In the genomic region with DNA sequence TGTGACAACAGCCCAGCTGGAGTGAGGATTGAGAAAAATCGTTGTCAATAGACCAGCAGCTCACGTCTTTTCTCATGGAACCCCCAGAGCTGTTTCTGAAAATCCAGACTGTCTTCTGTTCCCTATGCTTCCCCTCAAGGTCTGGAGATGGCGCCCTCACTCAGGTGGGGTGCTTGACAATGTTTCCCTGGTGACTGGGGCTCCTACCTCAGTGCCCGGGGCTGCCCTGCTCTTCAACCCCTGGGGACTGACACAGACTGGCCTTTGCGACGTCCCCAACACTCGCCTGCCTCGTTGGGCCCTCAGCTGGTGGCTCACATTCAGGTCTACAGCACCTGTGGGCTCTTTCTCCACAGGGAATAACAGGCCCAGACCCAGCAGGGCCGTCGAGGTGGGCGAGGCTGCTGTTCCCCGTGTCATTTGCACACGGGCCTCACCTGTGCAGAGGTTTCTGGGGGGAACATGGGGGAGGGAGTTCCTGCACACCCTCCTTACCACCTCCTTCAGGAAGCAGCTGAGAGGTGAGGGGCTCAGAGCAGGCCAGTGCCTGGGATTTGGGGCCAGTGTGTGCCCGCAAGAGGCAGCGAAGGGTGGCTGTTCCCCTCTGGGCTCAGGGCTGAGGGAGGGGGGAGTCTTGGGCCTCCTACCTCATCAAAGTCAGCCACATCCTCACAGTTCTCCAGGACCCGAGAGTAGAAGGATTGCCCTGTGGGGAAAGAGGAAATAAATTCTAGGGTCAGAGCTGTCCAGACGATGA, we compare ENCODE assay signal across 21 cellular contexts. TPM values are rescaled to one million over a fixed set of nuclear protein-coding genes. Genes with fewer than 3 reads are reported as not detected.
DNase-seq lines count a peak whose midpoint lies in the region; ATAC-seq, FAIRE-seq and TF ChIP-seq lines count a peak whose summit lies in the region.
"Had no signal": no experiment of that assay in that cellular context is flagged by ENCODE, and none has a peak within 500 bp of the region (broad histone marks: within the 10 kb centered on the region; RNA-seq: fewer than 3 reads in every experiment).

No MANE protein-coding gene starts in this region.

- H3K27me3 ChIP-seq in K562 (ENCODE audit: control insufficient read depth in 2 of 2, insufficient read depth in 2 of 2, low read length in 2 of 2) (peaks cover 17 to 64% of the 10 kb centered on the region in 2 experiments), testis (no peaks in the 10 kb centered on the region)
- H3K27me3 ChIP-seq: SJCRH30 had no signal

- H2AFZ ChIP-seq in K562 (ENCODE audit: low read depth, low read length), result no peak overlapping the region
- H2AFZ ChIP-seq: PC-9 had no signal

- H3K36me3 ChIP-seq in K562 (ENCODE audit: control insufficient read depth, insufficient read depth, low read length), result no peaks in the 10 kb centered on the region
- H3K36me3 ChIP-seq in testis (ENCODE audit: low read depth, missing control alignments), result no peaks in the 10 kb centered on the region
- H3K36me3 ChIP-seq: SJCRH30 had no signal

- POLR2A ChIA-PET in K562 (lab: Yijun Ruan, JAX), result interaction anchor here (1.0 kb wide), 1 partner anchor 12 kb away, joined by 3 read pairs; no protein-coding TSS in a partner anchor

- peak overlapping the region in 1 of 2 experiments; percentile 31; a peak in 1 of 4 replicates for H3K9ac ChIP-seq in K562 (ENCODE audit: insufficient read depth in 1 of 2, low read depth in 2 of 2, low read length in 2 of 2)
- H3K9ac ChIP-seq: KMS-11 had no signal

- H4K20me1 ChIP-seq in K562 (replicated peaks; ENCODE audit: control insufficient read depth, insufficient read depth, low read length), result peaks cover 3% of the 10 kb centered on the region; the same call in 1 of the 2 replicates

- H3K27ac ChIP-seq in K562 (ENCODE audit: extremely low read depth, low read depth, low read length) (no peak overlapping the region), testis (no peak overlapping the region)
- H3K27ac ChIP-seq: C4-2B, KMS-11, PC-9, RWPE1, SJCRH30 had no signal

- no peaks in the 10 kb centered on the region for H3K79me2 ChIP-seq in K562 (ENCODE audit: control insufficient read depth, insufficient read depth, low read length)

- H3K4me1 ChIP-seq in K562 (replicated peaks in 1 of 2; ENCODE audit: control insufficient read depth in 2 of 2, insufficient read depth in 2 of 2, low read length in 2 of 2), result peaks cover 5% of the 10 kb centered on the region in 2 experiments; a peak in 3 of 5 replicates
- no peaks in the 10 kb centered on the region for H3K4me1 ChIP-seq in testis

- intact Hi-C loops in cardiac septum (cut with DNase I), result no loop called here
- intact Hi-C loops in left cardiac atrium (cut with DNase I), result no loop called here
- intact Hi-C loops in K562 (cut with micrococcal nuclease), result no loop called here
- intact Hi-C loops in posterior vena cava (cut with DNase I), result no loop called here
- intact Hi-C loops in testis (cut with DNase I; ENCODE audit: low total_unique reads), result no loop called here

- H3K9me3 ChIP-seq in K562 (replicated peaks; ENCODE audit: control insufficient read depth, insufficient read depth, low read depth, low read length) (no peaks in the 10 kb centered on the region), testis (no peaks in the 10 kb centered on the region)
- H3K9me3 ChIP-seq: SJCRH30 had no signal

- FAIRE-seq in K562 (lab: Jason Lieb, UNC), result no peak
- FAIRE-seq: GM12892, GM18507, H54 had no signal

- 9% methylated on average over 16 of the region's 17 CpGs for WGBS in K562 (ENCODE audit: insufficient coverage, low coverage, missing lambda C conversion rate)
- 88 to 95% methylated on average over 10 to 17 of the region's 17 CpGs for WGBS in testis, 2 donors

- CTCF ChIA-PET in K562 (lab: Yijun Ruan, JAX; ENCODE audit: low intra/inter-chr PET ratio), result no interaction called here

- 0 out of 6 replicates have a peak, but pooled peaks of 2 of the 3 experiments have one; percentile 13 to 19 for TF ChIP-seq CTCF in K562 (IDR thresholded peaks at IDR 0.05 in 2 of 3, conservative IDR thresholded peaks at IDR 0.05 in 1 of 3; ENCODE audit: insufficient read depth in 2 of 3, low read depth in 1 of 3, low read length in 3 of 3)
- TF ChIP-seq CTCF in testis (IDR thresholded peaks at IDR 0.05), result no peak

- in situ Hi-C loops in K562 (cut with MboI), result no loop called here

- no peak for TF ChIP-seq RAD21 in K562 (CRISPR knock-in tag; conservative IDR thresholded peaks at IDR 0.05 in 1 of 2, IDR thresholded peaks at IDR 0.05 in 1 of 2)

- TF ChIP-seq POLR2A in K562 (conservative IDR thresholded peaks at IDR 0.05) (no peak), testis (IDR thresholded peaks at IDR 0.05) (no peak)

- DNase-seq in cardiac septum (ENCODE audit: low spot score), result peak; percentile 50
- DNase-seq in left cardiac atrium, result no peak
- no peak for DNase-seq in K562 (ENCODE audit: extremely low read depth in 1 of 4, low spot score in 3 of 4)
- peak; percentile 58 for DNase-seq in posterior vena cava (ENCODE audit: low spot score)
- no peak for DNase-seq in testis
- no peak for DNase-seq in NOMO-1 treated with dmso at 0.1 percent for 144 hours (lab: John Stamatoyannopoulos, UW; ENCODE audit: unreplicated experiment)
- no peak for DNase-seq in central memory CD4-positive, alpha-beta T cell
- DNase-seq in 8988T, result no peak
- DNase-seq: DMS79, NCI-H1417, NCI-H187, NCI-H2227 treated with DMSO at 0.1 percent for 48 hours, NCI-H526, SJCRH30 had no signal

- TF ChIP-seq EP300 in K562 (IDR thresholded peaks at IDR 0.05; ENCODE audit: low read length), result no peak

- no peak overlapping the region for H3K4me2 ChIP-seq in K562 (ENCODE audit: insufficient read depth, low read length)
- H3K4me2 ChIP-seq: KMS-11, PC-9 had no signal

- no peak for ATAC-seq in left cardiac atrium
- 0 out of 3 replicates have a peak, but pooled peaks have one; percentile 19 for ATAC-seq in K562

- H3K9me1 ChIP-seq in K562 (ENCODE audit: control insufficient read depth, insufficient read depth, low read length), result no peaks in the 10 kb centered on the region

- H3K4me3 ChIP-seq in K562, result no peak overlapping the region
- H3K4me3 ChIP-seq in testis, result no peak overlapping the region
- H3K4me3 ChIP-seq: PC-9, SJCRH30 had no signal

- BruUV-seq in K562 (replicated peaks; lab: Mats Ljungman, UMichigan), result no TSS peak

TF ChIP-seq in K562, 482 proteins besides CTCF, POLR2A, EP300 and RAD21:
- TF ChIP-seq, protein P1, sequence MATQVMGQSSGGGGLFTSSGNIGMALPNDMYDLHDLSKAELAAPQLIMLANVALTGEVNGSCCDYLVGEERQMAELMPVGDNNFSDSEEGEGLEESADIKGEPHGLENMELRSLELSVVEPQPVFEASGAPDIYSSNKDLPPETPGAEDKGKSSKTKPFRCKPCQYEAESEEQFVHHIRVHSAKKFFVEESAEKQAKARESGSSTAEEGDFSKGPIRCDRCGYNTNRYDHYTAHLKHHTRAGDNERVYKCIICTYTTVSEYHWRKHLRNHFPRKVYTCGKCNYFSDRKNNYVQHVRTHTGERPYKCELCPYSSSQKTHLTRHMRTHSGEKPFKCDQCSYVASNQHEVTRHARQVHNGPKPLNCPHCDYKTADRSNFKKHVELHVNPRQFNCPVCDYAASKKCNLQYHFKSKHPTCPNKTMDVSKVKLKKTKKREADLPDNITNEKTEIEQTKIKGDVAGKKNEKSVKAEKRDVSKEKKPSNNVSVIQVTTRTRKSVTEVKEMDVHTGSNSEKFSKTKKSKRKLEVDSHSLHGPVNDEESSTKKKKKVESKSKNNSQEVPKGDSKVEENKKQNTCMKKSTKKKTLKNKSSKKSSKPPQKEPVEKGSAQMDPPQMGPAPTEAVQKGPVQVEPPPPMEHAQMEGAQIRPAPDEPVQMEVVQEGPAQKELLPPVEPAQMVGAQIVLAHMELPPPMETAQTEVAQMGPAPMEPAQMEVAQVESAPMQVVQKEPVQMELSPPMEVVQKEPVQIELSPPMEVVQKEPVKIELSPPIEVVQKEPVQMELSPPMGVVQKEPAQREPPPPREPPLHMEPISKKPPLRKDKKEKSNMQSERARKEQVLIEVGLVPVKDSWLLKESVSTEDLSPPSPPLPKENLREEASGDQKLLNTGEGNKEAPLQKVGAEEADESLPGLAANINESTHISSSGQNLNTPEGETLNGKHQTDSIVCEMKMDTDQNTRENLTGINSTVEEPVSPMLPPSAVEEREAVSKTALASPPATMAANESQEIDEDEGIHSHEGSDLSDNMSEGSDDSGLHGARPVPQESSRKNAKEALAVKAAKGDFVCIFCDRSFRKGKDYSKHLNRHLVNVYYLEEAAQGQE (CRISPR knock-in tag; IDR thresholded peaks at IDR 0.05; ENCODE audit: low read depth), result no peak
- TF ChIP-seq ADNP (tag; IDR thresholded peaks at IDR 0.05), result no peak
- no peak for TF ChIP-seq ZNF586 (CRISPR knock-in tag; conservative IDR thresholded peaks at IDR 0.05)
- TF ChIP-seq, protein P2, sequence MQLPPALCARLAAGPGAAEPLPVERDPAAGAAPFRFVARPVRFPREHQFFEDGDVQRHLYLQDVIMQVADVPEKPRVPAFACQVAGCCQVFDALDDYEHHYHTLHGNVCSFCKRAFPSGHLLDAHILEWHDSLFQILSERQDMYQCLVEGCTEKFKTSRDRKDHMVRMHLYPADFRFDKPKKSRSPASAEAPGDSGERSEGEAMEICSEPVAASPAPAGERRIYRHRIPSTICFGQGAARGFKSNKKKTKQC (CRISPR knock-in tag; IDR thresholded peaks at IDR 0.05), result no peak
TF ChIP-seq in K562: peak in this region for 0.

RNA-seq across cellular contexts. Expression of a gene that starts 59.3 kb away (rescaled TPM):
- total RNA-seq in cardiac septum, result not detected
- under 1 TPM in 1 of 2 donors, not detected in 1; 0.18 TPM for total RNA-seq in left cardiac atrium
- 0.11 and 0.49 TPM in 2 replicates for total RNA-seq in K562 (2011; cell fraction: chromatin; rRNA removed; ENCODE audit: low replicate concordance)
- total RNA-seq in K562 (2011; cell fraction: nucleolus; rRNA removed), result 0.13 and 0.17 TPM in 2 replicates
- total RNA-seq in K562 (2011; cell fraction: nucleoplasm; rRNA removed), result not detected in 2 replicates
- 0.05 and 0.33 TPM in 2 replicates for total RNA-seq in K562 (2014; rRNA removed)
- not detected in 2 replicates for total RNA-seq in K562 (2014; rRNA removed; fragmentation: Illumina TruSeq; extraction: Trizol)
- not detected in 2 replicates for total RNA-seq in K562 (2015; rRNA removed; fragmentation: Illumina TruSeq; extraction: Trizol)
- total RNA-seq in K562 (2021), result 0.07 TPM in 1 of 2 replicates, not detected in the other
- 0.07 and 0.11 TPM in 2 replicates for polyA plus RNA-seq in K562 (2011; rRNA removed)
- polyA plus RNA-seq in K562 (2011; cell fraction: cytosol; rRNA removed), result 0.12 and 0.24 TPM in 2 replicates
- 0.22 and 0.31 TPM in 2 replicates for polyA plus RNA-seq in K562 (2011; cell fraction: nucleus; rRNA removed)
- 0.03 and 0.12 TPM in 2 replicates for polyA plus RNA-seq in K562 (2012)
- polyA plus RNA-seq in K562 (2014; fragmentation: Illumina TruSeq; extraction: Trizol), result not detected in 2 replicates
- polyA plus RNA-seq in K562 (2014; fragmentation: Nextera tagmentation; extraction: Ambion mirVana), result not detected
- polyA plus RNA-seq in K562 (2014; rRNA removed), result 0.03 TPM in 1 of 2 replicates, not detected in the other
- polyA minus RNA-seq in K562 (2011; rRNA and poly(A)+ RNA removed), result 0.04 TPM in 1 of 2 replicates, not detected in the other
- polyA minus RNA-seq in K562 (2011; cell fraction: cytosol; rRNA and poly(A)+ RNA removed), result not detected in 2 replicates
- polyA minus RNA-seq in K562 (2011; cell fraction: nucleus; rRNA and poly(A)+ RNA removed), result under 0.01 TPM in 1 of 2 replicates, not detected in the other
- total RNA-seq in posterior vena cava, result under 1 TPM; 0.29 to 0.32 TPM
- 1 to 10 TPM; 1.7 to 2.2 TPM for total RNA-seq in testis
- polyA plus RNA-seq in testis (ENCODE audit: insufficient read depth, low read depth, low replicate concordance), result 1.6 TPM
- total RNA-seq: PC-9 had no signal

Comparison
In these comparisons a context has a peak if more than half of its experiments do, and no peak if none do; other contexts are left out.
1. DNase-seq: peak in cardiac septum (single experiment) and posterior vena cava (single experiment); none in left cardiac atrium (single experiment), K562 (0 of 4), testis (single experiment), NOMO-1 treated with dmso at 0.1 percent for 144 hours (single experiment), central memory CD4-positive, alpha-beta T cell (single experiment) and 8988T (single experiment).
2. CTCF ChIP-seq: peak in K562 (2 of 3); none in testis (0 of 3).